Comparison of ENCODE assay signal across 17 cellular contexts in the genomic region with DNA sequence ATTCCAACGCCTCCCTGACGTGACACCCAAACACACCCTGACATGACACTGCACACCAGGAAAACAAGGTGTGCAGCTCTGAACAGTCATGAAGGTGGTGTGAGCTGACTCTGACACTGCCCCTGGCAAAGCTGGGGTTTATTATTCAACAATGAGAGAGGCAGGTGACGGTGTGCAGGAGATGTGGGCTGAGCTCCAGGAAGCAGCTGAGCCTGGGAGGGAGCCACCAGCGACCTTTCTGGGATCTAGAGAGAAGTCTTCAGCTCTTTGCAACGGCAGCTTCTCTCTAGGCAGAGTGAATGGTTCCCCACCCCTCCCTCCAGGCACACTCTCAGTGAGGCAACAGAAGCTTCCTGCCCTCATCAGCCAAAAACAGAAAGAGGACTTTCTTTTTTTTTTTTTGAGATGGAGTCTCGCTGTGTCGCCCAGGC.
A peak's percentile ranks its signal among the peaks of the same experiment; 100 is the strongest.
DNase-seq lines count a peak whose midpoint lies in the region; ATAC-seq, FAIRE-seq and TF ChIP-seq lines count a peak whose summit lies in the region.
"Had no signal": no experiment of that assay in that cellular context is flagged by ENCODE, and none has a peak within 500 bp of the region (broad histone marks: within the 10 kb centered on the region; RNA-seq: fewer than 3 reads in every experiment).

No MANE protein-coding gene starts in this region.

- no peak overlapping the region for H2AFZ ChIP-seq in osteoblast (ENCODE audit: low read length)

- H3K79me2 ChIP-seq in osteoblast (ENCODE audit: insufficient read depth, low read length): no peaks in the 10 kb centered on the region

- POLR2A ChIA-PET in A673 (lab: Charles Lee; ENCODE audit: low non-redundant PET): no interaction called here

- H3K27ac ChIP-seq in A673 (ENCODE audit: low read depth, low read length, poor library complexity, severe bottlenecking) (peak overlapping the region; percentile 56), Peyer's patch (peak overlapping the region in 3 of 4 donors; percentile 65 to 85 (median 76)), osteoblast (ENCODE audit: low read depth, low read length) (no peak overlapping the region), ascending aorta (no peak overlapping the region)
- H3K27ac ChIP-seq: coronary artery had no signal

- no peak for FAIRE-seq in GM19239 (lab: Jason Lieb, UNC)

- no peak overlapping the region for H3K4me2 ChIP-seq in osteoblast (ENCODE audit: insufficient read depth, low read length)

- peaks cover 44% of the 10 kb centered on the region for H3K4me1 ChIP-seq in A673 (ENCODE audit: insufficient read depth, low read length, poor library complexity, severe bottlenecking)
- peaks cover 0 to 64% (median 4%) of the 10 kb centered on the region in 4 donors for H3K4me1 ChIP-seq in Peyer's patch
- H3K4me1 ChIP-seq in osteoblast (ENCODE audit: insufficient read depth, low read length): no peaks in the 10 kb centered on the region
- no peaks in the 10 kb centered on the region for H3K4me1 ChIP-seq in ascending aorta

- BruUV-seq in A673 (replicated peaks; lab: Mats Ljungman, UMichigan): no TSS peak

- intact Hi-C loops in A673 (cut with micrococcal nuclease; ENCODE audit: unreplicated experiment): loop anchor here (5.0 kb wide), 1 partner anchor 77 kb away; no protein-coding TSS in a partner anchor
- intact Hi-C loops in left colon (cut with DNase I, micrococcal nuclease): loop anchor here in 1 of 2 donors (5.0 kb wide), 1 partner anchor 53 kb away; no protein-coding TSS in a partner anchor
- intact Hi-C loops in ascending aorta (cut with DNase I): no loop called here

- H3K9me3 ChIP-seq in A673 (ENCODE audit: low read depth, low read length, poor library complexity, severe bottlenecking) (no peaks in the 10 kb centered on the region), Peyer's patch (no peaks in the 10 kb centered on the region), osteoblast (ENCODE audit: low read depth, low read length) (no peaks in the 10 kb centered on the region), ascending aorta (no peaks in the 10 kb centered on the region)

- TF ChIP-seq CTCF in A673 (conservative IDR thresholded peaks at IDR 0.05; ENCODE audit: low read depth, low read length): no peak
- TF ChIP-seq CTCF in Peyer's patch (IDR thresholded peaks at IDR 0.05): no peak
- TF ChIP-seq CTCF in osteoblast (IDR thresholded peaks at IDR 0.05; ENCODE audit: extremely low read depth, low read depth, low read length): no peak
- no peak for TF ChIP-seq CTCF in ascending aorta (IDR thresholded peaks at IDR 0.05)

- H3K27me3 ChIP-seq in A673 (replicated peaks; ENCODE audit: insufficient read depth, low read depth, low read length, poor library complexity) (no peaks in the 10 kb centered on the region), Peyer's patch (no peaks in the 10 kb centered on the region), osteoblast (ENCODE audit: insufficient read depth, low read length) (no peaks in the 10 kb centered on the region), ascending aorta (no peaks in the 10 kb centered on the region)

- DNase-seq in A673 (ENCODE audit: low spot score) (no peak), DMS153 (lab: John Stamatoyannopoulos, UW) (peak; percentile 75), Peyer's patch (peak in 2 of 3 donors; percentile 79 to 81), left colon (peak; percentile 73 to 91), ecto neural progenitor cell (ENCODE audit: low spot score) (no peak), GM19239 (ENCODE audit: insufficient read length, low spot score) (no peak), osteoblast (ENCODE audit: insufficient read length, low spot score, missing footprints) (no peak), ascending aorta (ENCODE audit: low spot score in 2 of 2) (no peak)
- DNase-seq: activated CD4-positive, alpha-beta T cell treated with anti-CD3 and anti-CD28 coated beads, Interleukin-2, amount 10 ng/mL, durations not matched to agents 7 days and 5 days; activated naive CD4-positive, alpha-beta T cell; CD4-positive, alpha-beta memory T cell; foreskin fibroblast; KG1; NCI-H446 had no signal

- TF ChIP-seq POLR2A in Peyer's patch (IDR thresholded peaks at IDR 0.05): peak; percentile 64 to 80

- H4K20me1 ChIP-seq in osteoblast (ENCODE audit: insufficient read depth, low read length): peaks cover 8% of the 10 kb centered on the region

- peak; percentile 64 for ATAC-seq in left colon
- ATAC-seq: HCT116; stimulated activated memory B cell treated with anti-CD40 and anti-IgM and Interleukin-4, amounts not matched to agents 10 μg/mL and 1 μg/mL and 100 μg/mL, for 72 hours had no signal

- CTCF ChIA-PET in A673 (lab: Charles Lee): interaction anchor here (0.7 kb wide), 1 partner anchor 66 kb away, joined by 3 read pairs; a partner anchor contains a TSS

- H3K4me3 ChIP-seq in A673 (ENCODE audit: low read depth, low read length, poor library complexity, severe bottlenecking) (no peak overlapping the region), Peyer's patch (no peak overlapping the region), osteoblast (ENCODE audit: insufficient read depth, low read length) (no peak overlapping the region), ascending aorta (no peak overlapping the region)
- H3K4me3 ChIP-seq: coronary artery had no signal

- H3K36me3 ChIP-seq in A673 (ENCODE audit: insufficient read depth, low read length, poor library complexity, severe bottlenecking) (no peaks in the 10 kb centered on the region), Peyer's patch (no peaks in the 10 kb centered on the region), osteoblast (ENCODE audit: insufficient read depth, low read length) (no peaks in the 10 kb centered on the region), ascending aorta (no peaks in the 10 kb centered on the region)

Comparison
In these comparisons a context has a peak if more than half of its experiments do, and no peak if none do; other contexts are left out.
1. DNase-seq: peak in DMS153 (single experiment), Peyer's patch (2 of 3) and left colon (2 of 2); none in A673 (single experiment), ecto neural progenitor cell (single experiment), GM19239 (single experiment), osteoblast (single experiment) and ascending aorta (0 of 2).
2. H3K27ac ChIP-seq: peak in A673 (single experiment) and Peyer's patch (3 of 4); none in osteoblast (single experiment) and ascending aorta (0 of 2).